13 cellular contexts compared by ENCODE assay signal in genomic region chr7:81159402-81159801, GRCh38.
DNase-seq lines count a peak whose midpoint lies in the region; ATAC-seq and TF ChIP-seq lines count a peak whose summit lies in the region.
"Had no signal": no experiment of that assay in that cellular context is flagged by ENCODE, and none has a peak within 500 bp of the region (broad histone marks: within the 10 kb centered on the region; RNA-seq: fewer than 3 reads in every experiment).

No MANE protein-coding gene starts in this region.

- POLR2A ChIA-PET in PC-3 (lab: Charles Lee; ENCODE audit: unreplicated experiment): no interaction called here

- H3K27me3 ChIP-seq in PC-3 (ENCODE audit: low read length): no peaks in the 10 kb centered on the region
- H3K27me3 ChIP-seq in smooth muscle cell (ENCODE audit: low read depth): no peaks in the 10 kb centered on the region
- H3K27me3 ChIP-seq in gastroesophageal sphincter: no peaks in the 10 kb centered on the region

- CTCF ChIA-PET in PC-3 (lab: Charles Lee): no interaction called here

- H4K20me1 ChIP-seq in PC-3 (ENCODE audit: low read length): no peaks in the 10 kb centered on the region
- H4K20me1 ChIP-seq in smooth muscle cell (ENCODE audit: low read depth): no peaks in the 10 kb centered on the region

- H3K9me2 ChIP-seq in PC-3 (replicated peaks; ENCODE audit: low read length): no peaks in the 10 kb centered on the region

- no peak overlapping the region for H3K9ac ChIP-seq in PC-3 (ENCODE audit: low read length)
- no peak overlapping the region for H3K9ac ChIP-seq in smooth muscle cell (ENCODE audit: low read depth)

- H3K4me3 ChIP-seq in PC-3 (ENCODE audit: low read length) (no peak overlapping the region), smooth muscle cell (no peak overlapping the region), gastroesophageal sphincter (no peak overlapping the region)
- H3K4me3 ChIP-seq: HAP-1, skin epidermis had no signal

- peak; percentile 67 for ATAC-seq in PC-3
- no peak for ATAC-seq in gastroesophageal sphincter
- ATAC-seq in Right ventricle myocardium superior (ENCODE audit: poor library complexity): no peak

- no peak for TF ChIP-seq CTCF in PC-3 (conservative IDR thresholded peaks at IDR 0.05; ENCODE audit: low read depth, low read length)
- no peak for TF ChIP-seq CTCF in smooth muscle cell (IDR thresholded peaks at IDR 0.05; ENCODE audit: borderline replicate concordance, insufficient read depth, poor library complexity, severe bottlenecking)
- no peak for TF ChIP-seq CTCF in gastroesophageal sphincter (IDR thresholded peaks at IDR 0.05)

- H3F3A ChIP-seq in PC-3 (ENCODE audit: low read length, unreplicated experiment) (no peaks in the 10 kb centered on the region), smooth muscle cell (ENCODE audit: low read depth) (peaks cover 10% of the 10 kb centered on the region)

- TF ChIP-seq EP300 in gastroesophageal sphincter (IDR thresholded peaks at IDR 0.05): no peak

- H3K79me2 ChIP-seq in PC-3 (ENCODE audit: low read length) (no peaks in the 10 kb centered on the region), smooth muscle cell (ENCODE audit: low read depth) (no peaks in the 10 kb centered on the region)

- intact Hi-C loops in PC-3 (cut with micrococcal nuclease): loop anchor here (2.0 to 5.0 kb wide), 3 partner anchors 88 to 288 kb away; no protein-coding TSS in a partner anchor
- intact Hi-C loops in Right ventricle myocardium superior (cut with DNase I): no loop called here

- BruUV-seq in PC-3 (replicated peaks; lab: Mats Ljungman, UMichigan): no TSS peak

- H2AFZ ChIP-seq in PC-3 (ENCODE audit: low read length): no peak overlapping the region
- no peak overlapping the region for H2AFZ ChIP-seq in smooth muscle cell (ENCODE audit: low read depth)

- peak; percentile 37 for DNase-seq in SIG-M5 treated with dmso at 0.1 percent for 504 hours (lab: John Stamatoyannopoulos, UW; ENCODE audit: unreplicated experiment)
- DNase-seq in SIG-M5 (lab: John Stamatoyannopoulos, UW): no peak
- peak; percentile 84 for DNase-seq in PC-3
- peak; percentile 44 to 63 for DNase-seq in erythroblast (lab: John Stamatoyannopoulos, UW)
- no peak for DNase-seq in smooth muscle cell (lab: John Stamatoyannopoulos, UW; ENCODE audit: unreplicated experiment)
- DNase-seq in GOT3 (lab: John Stamatoyannopoulos, UW): no peak
- no peak for DNase-seq in Right ventricle myocardium superior
- DNase-seq: activated effector memory CD4-positive, alpha-beta T cell treated with anti-CD3 and anti-CD28 coated beads, Interleukin-2, amount 50 U/mL, for 16 hours; WERI-Rb-1 had no signal

- H3K27ac ChIP-seq in PC-3 (ENCODE audit: low read length) (peak overlapping the region; percentile 64), smooth muscle cell (ENCODE audit: low read depth) (peak overlapping the region; percentile 41), gastroesophageal sphincter (no peak overlapping the region)
- H3K27ac ChIP-seq: HL-60, skin epidermis, WERI-Rb-1 had no signal

- peaks cover 27% of the 10 kb centered on the region for H3K4me1 ChIP-seq in PC-3 (ENCODE audit: insufficient read depth, low read length)
- peaks cover 30% of the 10 kb centered on the region for H3K4me1 ChIP-seq in smooth muscle cell (ENCODE audit: low read depth)
- H3K4me1 ChIP-seq in gastroesophageal sphincter: no peaks in the 10 kb centered on the region

- TF ChIP-seq POLR2A in erythroblast (IDR thresholded peaks at IDR 0.05; ENCODE audit: low read length) (no peak), gastroesophageal sphincter (IDR thresholded peaks at IDR 0.05) (no peak)

- H3K4me2 ChIP-seq in PC-3 (ENCODE audit: low read length) (peak overlapping the region; percentile 12; the same call in 1 of the 2 replicates), smooth muscle cell (no peak overlapping the region)

- 53% methylated on average over 2 of the region's 2 CpGs for WGBS in smooth muscle cell (ENCODE audit: low lambda C conversion rate)
- WGBS in gastroesophageal sphincter (ENCODE audit: low coverage in 1 of 2), 2 donors: 70 to 76% methylated on average over 2 of the region's 2 CpGs

- no peaks in the 10 kb centered on the region for H3K36me3 ChIP-seq in PC-3 (ENCODE audit: low read depth, low read length)
- H3K36me3 ChIP-seq in smooth muscle cell (ENCODE audit: low read depth): no peaks in the 10 kb centered on the region
- no peaks in the 10 kb centered on the region for H3K36me3 ChIP-seq in gastroesophageal sphincter
- H3K36me3 ChIP-seq: HAP-1, WERI-Rb-1 had no signal

- no peaks in the 10 kb centered on the region for H3K9me3 ChIP-seq in PC-3 (ENCODE audit: low read length)
- H3K9me3 ChIP-seq in smooth muscle cell (replicated peaks; ENCODE audit: low read depth): no peaks in the 10 kb centered on the region
- no peaks in the 10 kb centered on the region for H3K9me3 ChIP-seq in gastroesophageal sphincter
- H3K9me3 ChIP-seq: HAP-1 had no signal

Comparison
In these comparisons a context has a peak if more than half of its experiments do, and no peak if none do; other contexts are left out.
1. DNase-seq: peak in SIG-M5 treated with dmso at 0.1 percent for 504 hours (single experiment), PC-3 (single experiment) and erythroblast (2 of 2); none in SIG-M5 (single experiment), smooth muscle cell (single experiment), GOT3 (single experiment) and Right ventricle myocardium superior (single experiment).
2. H3K27ac ChIP-seq: peak in PC-3 (single experiment) and smooth muscle cell (single experiment); none in gastroesophageal sphincter (0 of 4).